ENCODE assay signal across 19 cellular contexts in genomic region chr12:49038291-49038955, GRCh38. TPM values are rescaled to one million over a fixed set of nuclear protein-coding genes. Genes with fewer than 3 reads are reported as not detected.
DNase-seq lines count a peak whose midpoint lies in the region; ATAC-seq and TF ChIP-seq lines count a peak whose summit lies in the region.
"Had no signal": no experiment of that assay in that cellular context is flagged by ENCODE, and none has a peak within 500 bp of the region (broad histone marks: within the 10 kb centered on the region; RNA-seq: fewer than 3 reads in every experiment).

No MANE protein-coding gene starts in this region.

- H3K4me3 ChIP-seq in mucosa of descending colon, result no peak overlapping the region
- H3K4me3 ChIP-seq: BLaER1 had no signal

- DNase-seq in G401 (ENCODE audit: low spot score) (peak; percentile 66), cerebellar cortex (ENCODE audit: low spot score) (peak; percentile 50), mucosa of descending colon (peak in 2 of 3 donors; percentile 13 to 35), GM19238 (ENCODE audit: insufficient read length, low spot score) (no peak)
- no peak for DNase-seq in activated T-cell treated with anti-CD3 and anti-CD28 coated beads, Interleukin-2, amount 50 U/mL, for 48 hours
- DNase-seq: CD8-positive, alpha-beta T cell; DMS79; H9; Karpas-422; NCI-H1417 treated with DMSO at 0.1 percent for 48 hours; NCI-H187 treated with DMSO at 0.1 percent for 48 hours; NCI-H2227 treated with DMSO at 0.1 percent for 48 hours; NCI-H510A treated with DMSO at 0.1 percent for 48 hours; NCI-H774; SHP77 treated with DMSO at 0.1 percent for 48 hours; SK-N-SH had no signal

- H3K36me3 ChIP-seq in mucosa of descending colon (ENCODE audit: low read depth), result peaks cover 34% of the 10 kb centered on the region

- intact Hi-C loops in mucosa of descending colon (cut with DNase I, micrococcal nuclease), result no loop called here

- H3K4me1 ChIP-seq in mucosa of descending colon (ENCODE audit: low read depth), result no peaks in the 10 kb centered on the region
- H3K4me1 ChIP-seq: BLaER1 had no signal

- in situ Hi-C loops in G401 (cut with HindIII; ENCODE audit: low sequenced_read_pairs), result no loop called here

- no peaks in the 10 kb centered on the region for H3K9me3 ChIP-seq in mucosa of descending colon
- H3K9me3 ChIP-seq: BLaER1, SK-N-SH had no signal

- no peak for TF ChIP-seq CTCF in mucosa of descending colon (IDR thresholded peaks at IDR 0.05)

- ATAC-seq in mucosa of descending colon (no peak), HG02885 (IDR thresholded peaks at IDR 0.05; ENCODE audit: poor library complexity, unreplicated experiment) (no peak)
- ATAC-seq: CD8-positive, alpha-beta T cell had no signal

RNA-seq across cellular contexts. Expression of gene PRKAG1, which starts 19.8 kb away (rescaled TPM):
- total RNA-seq in G401 (2014; rRNA removed; shearing (Covaris generic)), result 63.5 and 71.2 TPM in 2 replicates
- total RNA-seq in mucosa of descending colon, result 10 to 100 TPM; 51.5 to 60.1 (median 52.2) TPM

RNA-seq across cellular contexts. Expression of gene KMT2D, which starts 22.2 kb away (rescaled TPM):
- 13.8 and 18.6 TPM in 2 replicates for total RNA-seq in G401 (2014; rRNA removed; shearing (Covaris generic))
- 100 to 1,000 TPM in 1 of 3 donors, 10 to 100 TPM in 2; 83.3 to 102 (median 88.5) TPM for total RNA-seq in mucosa of descending colon

RNA-seq across cellular contexts. Expression of gene RHEBL1, which starts 31.4 kb away (rescaled TPM):
- 2.5 and 3.5 TPM in 2 replicates for total RNA-seq in G401 (2014; rRNA removed; shearing (Covaris generic))
- total RNA-seq in mucosa of descending colon, result under 1 TPM; 0.23 to 0.58 (median 0.38) TPM

RNA-seq across cellular contexts. Expression of gene DDN, which starts 39.2 kb away (rescaled TPM):
- total RNA-seq in G401 (2014; rRNA removed; shearing (Covaris generic)), result 2.3 and 5.2 TPM in 2 replicates
- total RNA-seq in mucosa of descending colon, result under 1 TPM in 1 of 3 donors, not detected in 2; 0.12 TPM

RNA-seq across cellular contexts. Expression of gene DHH, which starts 56.2 kb away (rescaled TPM):
- 0.06 TPM in 1 of 2 replicates, not detected in the other for total RNA-seq in G401 (2014; rRNA removed; shearing (Covaris generic))
- under 1 TPM; 0.26 to 0.54 (median 0.46) TPM for total RNA-seq in mucosa of descending colon
- total RNA-seq: MCF 10A had no signal

Comparison
In these comparisons a context has a peak if more than half of its experiments do, and no peak if none do; other contexts are left out.
1. DNase-seq: peak in G401 (single experiment), cerebellar cortex (single experiment) and mucosa of descending colon (2 of 3); none in activated T-cell treated with anti-CD3 and anti-CD28 coated beads, Interleukin-2, amount 50 U/mL, for 48 hours (0 of 2) and GM19238 (single experiment).